ENCODE assay signal across 8 cellular contexts in the genomic region with DNA sequence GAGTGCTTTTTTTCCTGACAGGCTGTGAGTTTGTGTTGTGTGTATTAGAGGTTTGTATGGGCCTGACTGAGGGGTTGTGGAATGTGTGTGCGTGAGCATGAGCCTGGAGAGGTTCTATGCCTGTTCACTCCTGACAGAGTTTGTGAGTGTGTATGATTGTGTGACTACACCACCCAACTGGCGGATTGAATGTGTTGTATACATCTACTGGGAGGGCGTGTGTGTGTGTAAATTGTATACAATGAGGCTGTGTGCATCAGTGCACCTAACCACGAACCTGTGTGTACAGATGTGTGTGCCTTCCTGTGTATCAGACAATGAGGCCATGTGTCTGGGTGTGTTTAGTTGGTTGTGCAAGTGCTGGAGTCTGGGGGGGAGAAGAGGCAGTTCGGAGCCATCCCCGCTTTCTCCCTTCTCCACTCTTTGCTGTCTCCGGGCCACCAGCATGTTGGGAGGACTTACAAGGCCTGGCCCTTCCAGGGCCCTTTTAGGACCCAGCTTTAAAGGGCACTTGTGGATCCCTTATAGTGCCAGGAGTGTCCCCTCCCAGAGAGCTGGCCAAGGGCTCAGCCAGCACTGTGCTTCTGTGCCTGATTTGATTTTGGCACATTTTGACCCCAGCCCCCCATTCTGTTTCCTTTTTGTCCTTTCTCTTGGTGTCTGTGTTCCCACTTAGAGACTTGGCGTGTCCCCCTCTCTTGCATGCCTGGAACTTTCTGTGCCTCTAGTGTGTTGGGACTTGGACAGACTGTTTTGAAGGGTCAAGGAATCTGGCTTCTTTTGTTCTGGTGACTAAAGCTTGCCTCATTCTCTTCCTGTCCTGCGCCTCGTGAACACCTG. TPM values are rescaled to one million over a fixed set of nuclear protein-coding genes. Genes with fewer than 3 reads are reported as not detected.
DNase-seq lines count a peak whose midpoint lies in the region; ATAC-seq and TF ChIP-seq lines count a peak whose summit lies in the region.

No MANE protein-coding gene starts in this region.

- ATAC-seq in RWPE2 (ENCODE audit: low read depth): peak; percentile 1; the same call in 2 of the 3 replicates
- no peak for ATAC-seq in natural killer cell treated with Interleukin-12 subunit alpha and Interleukin-12 subunit beta and Interleukin-15 and Interleukin-18, amount 100 ng/mL, for 72 hours
- ATAC-seq in GM21529 (IDR thresholded peaks at IDR 0.05; ENCODE audit: unreplicated experiment): no peak

- H3K4me3 Mint-ChIP-seq in natural killer cell treated with Interleukin-12 subunit alpha and Interleukin-12 subunit beta and Interleukin-15 and Interleukin-18, amount 100 ng/mL, for 72 hours: peak overlapping the region; percentile 45

- no peaks in the 10 kb centered on the region for H3K36me3 Mint-ChIP-seq in natural killer cell treated with Interleukin-12 subunit alpha and Interleukin-12 subunit beta and Interleukin-15 and Interleukin-18, amount 100 ng/mL, for 72 hours

- no peaks in the 10 kb centered on the region for H3K9me3 Mint-ChIP-seq in natural killer cell treated with Interleukin-12 subunit alpha and Interleukin-12 subunit beta and Interleukin-15 and Interleukin-18, amount 100 ng/mL, for 72 hours

- DNase-seq in G401 (ENCODE audit: low spot score) (peak; percentile 75), RWPE2 (ENCODE audit: low spot score) (no peak), NCI-H1436 (lab: John Stamatoyannopoulos, UW) (no peak), HEK293T (ENCODE audit: extremely low spot score) (no peak), NCI-H774 (lab: John Stamatoyannopoulos, UW) (no peak)
- no peak for DNase-seq in natural killer cell treated with Interleukin-12 subunit alpha and Interleukin-12 subunit beta and Interleukin-15 and Interleukin-18, amount 100 ng/mL, for 72 hours (ENCODE audit: low spot score)

- in situ Hi-C loops in G401 (cut with HindIII; ENCODE audit: low sequenced_read_pairs): no loop called here

- POLR2A ChIA-PET in HEK293T (lab: Yijun Ruan, JAX): no interaction called here

- peak overlapping the region; percentile 79 for H3K27ac ChIP-seq in RWPE2 (ENCODE audit: poor library complexity, severe bottlenecking)
- H3K27ac ChIP-seq in esophagus (ENCODE audit: low read depth in 2 of 2, low read length in 1 of 2): peak overlapping the region; percentile 79 to 86

- no peak overlapping the region for H3K27ac Mint-ChIP-seq in natural killer cell treated with Interleukin-12 subunit alpha and Interleukin-12 subunit beta and Interleukin-15 and Interleukin-18, amount 100 ng/mL, for 72 hours

- WGBS in esophagus, 2 donors: 28 to 29% methylated on average over 10 of the region's 10 CpGs

- H3K4me1 ChIP-seq in RWPE2 (ENCODE audit: insufficient read depth, poor library complexity, severe bottlenecking) (peaks cover 22% of the 10 kb centered on the region), esophagus (ENCODE audit: control insufficient read depth in 2 of 2, insufficient read depth in 2 of 2, low read length in 1 of 2) (peaks cover 8 to 12% of the 10 kb centered on the region in 2 donors)

- H3K4me1 Mint-ChIP-seq in natural killer cell treated with Interleukin-12 subunit alpha and Interleukin-12 subunit beta and Interleukin-15 and Interleukin-18, amount 100 ng/mL, for 72 hours (ENCODE audit: low read depth in 2 of 2): peaks cover 10 to 16% of the 10 kb centered on the region in 2 donors

- no peaks in the 10 kb centered on the region for H3K27me3 ChIP-seq in RWPE2 (ENCODE audit: insufficient read depth, poor library complexity, severe bottlenecking)
- no peaks in the 10 kb centered on the region for H3K27me3 ChIP-seq in esophagus (ENCODE audit: control insufficient read depth in 1 of 2, insufficient read depth in 2 of 2, low read length in 2 of 2)

- H3K4me3 ChIP-seq in RWPE2 (ENCODE audit: severe bottlenecking) (peak overlapping the region; percentile 73), esophagus (ENCODE audit: low read depth in 1 of 2, low read length in 2 of 2) (peak overlapping the region; percentile 73 to 76)

- H3K36me3 ChIP-seq in RWPE2 (ENCODE audit: low read depth) (no peaks in the 10 kb centered on the region), esophagus (ENCODE audit: control insufficient read depth in 2 of 2, insufficient read depth in 2 of 2, low read length in 1 of 2) (no peaks in the 10 kb centered on the region)

- CTCF ChIA-PET in HEK293T (lab: Yijun Ruan, JAX): no interaction called here

- TF ChIP-seq CTCF in RWPE2 (IDR thresholded peaks at IDR 0.05; ENCODE audit: poor library complexity, severe bottlenecking): no peak

- H3K27me3 Mint-ChIP-seq in natural killer cell treated with Interleukin-12 subunit alpha and Interleukin-12 subunit beta and Interleukin-15 and Interleukin-18, amount 100 ng/mL, for 72 hours: peaks cover 19 to 23% of the 10 kb centered on the region in 2 donors

- H3K9me3 ChIP-seq in RWPE2 (ENCODE audit: severe bottlenecking) (no peaks in the 10 kb centered on the region), esophagus (ENCODE audit: control insufficient read depth in 2 of 2, insufficient read depth in 1 of 2, low read depth in 1 of 2, low read length in 1 of 2) (no peaks in the 10 kb centered on the region)

TF ChIP-seq in HEK293T, 16 proteins besides CTCF, POLR2A, EP300 and RAD21:
- TF ChIP-seq FOXM1 (IDR thresholded peaks at IDR 0.05; ENCODE audit: borderline replicate concordance) (no peak), LEF1 (IDR thresholded peaks at IDR 0.05; ENCODE audit: borderline replicate concordance) (no peak), TARDBP (IDR thresholded peaks at IDR 0.05) (no peak)

RNA-seq across cellular contexts. Expression of a gene that starts 1.3 kb away (rescaled TPM):
- 47.4 and 77.9 TPM in 2 replicates for total RNA-seq in G401 (2014; rRNA removed; shearing (Covaris generic))
- 10 to 100 TPM in 1 of 2 donors, 1 to 10 TPM in 1; 7.6 to 13.6 TPM for polyA plus RNA-seq in esophagus
- 1 to 10 TPM in 1 of 2 donors, under 1 TPM in 1; 0.69 to 1.3 TPM for total RNA-seq in natural killer cell treated with Interleukin-12 subunit alpha and Interleukin-12 subunit beta and Interleukin-15 and Interleukin-18, amount 100 ng/mL, for 72 hours

Comparison
In these comparisons a context has a peak if more than half of its experiments do, and no peak if none do; other contexts are left out.
1. RNA of a gene that starts 1.3 kb away (total RNA-seq): 47.4 to 77.9 TPM in G401; 0.69 to 1.3 TPM in natural killer cell treated with Interleukin-12 subunit alpha and Interleukin-12 subunit beta and Interleukin-15 and Interleukin-18, amount 100 ng/mL, for 72 hours; every median in the first group is over 10 times any median in the second.